ENCODE assay signal across 14 cellular contexts in the genomic region with DNA sequence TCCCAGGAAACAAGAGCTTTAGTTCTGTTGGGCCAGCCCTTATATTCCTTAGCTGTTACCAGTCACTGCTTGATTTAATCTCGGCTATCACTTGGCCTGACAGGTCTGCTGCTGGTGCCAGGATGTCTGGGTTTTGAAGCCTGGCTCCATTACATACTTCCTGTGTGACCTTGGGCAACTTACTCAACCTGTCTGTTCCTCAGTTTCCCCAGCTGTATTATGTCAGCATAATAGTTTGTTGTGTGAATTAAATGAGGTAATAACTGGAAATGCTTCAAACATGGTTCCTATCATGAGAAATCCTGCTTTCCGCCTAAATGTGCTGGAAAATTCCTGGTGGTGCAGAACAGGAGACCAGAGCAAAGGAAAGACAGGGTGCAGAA. TPM values are rescaled to one million over a fixed set of nuclear protein-coding genes. Genes with fewer than 3 reads are reported as not detected.
DNase-seq lines count a peak whose midpoint lies in the region; TF ChIP-seq lines count a peak whose summit lies in the region.
"Had no signal": no experiment of that assay in that cellular context is flagged by ENCODE, and none has a peak within 500 bp of the region (broad histone marks: within the 10 kb centered on the region; RNA-seq: fewer than 3 reads in every experiment).

No MANE protein-coding gene starts in this region.

- H3K27ac ChIP-seq in SJCRH30 (no peak overlapping the region), subcutaneous abdominal adipose tissue (ENCODE audit: low read depth, low read length) (no peak overlapping the region)
- H3K27ac ChIP-seq: epithelial cell of prostate had no signal

- H3K27me3 ChIP-seq in SJCRH30 (peaks cover 4% of the 10 kb centered on the region; the same call in 1 of the 2 replicates), subcutaneous abdominal adipose tissue (ENCODE audit: control insufficient read depth in 5 of 5, insufficient read depth in 4 of 5, low read length in 5 of 5) (peaks cover 0 to 5% (median 3%) of the 10 kb centered on the region in 5 donors)

- peak overlapping the region in 1 of 5 donors; percentile 23 for H3K9ac ChIP-seq in subcutaneous abdominal adipose tissue (ENCODE audit: low read length in 5 of 5)

- no peaks in the 10 kb centered on the region for H3K36me3 Mint-ChIP-seq in activated T-cell treated with anti-CD3 and anti-CD28 coated beads, Interleukin-2, amount 50 U/mL, for 24 hours (ENCODE audit: low read depth)
- H3K36me3 Mint-ChIP-seq: activated CD4-positive, alpha-beta memory T cell treated with anti-CD3 and anti-CD28 coated beads for 36 hours had no signal

- DNase-seq in activated T-cell treated with anti-CD3 and anti-CD28 coated beads, Interleukin-2, amount 50 U/mL, for 24 hours = no peak
- DNase-seq in activated T-cell treated with anti-CD3 and anti-CD28 coated beads, Interleukin-2, amount 50 U/mL, for 48 hours = no peak
- no peak for DNase-seq in SJCRH30
- DNase-seq in iris pigment epithelial cell (ENCODE audit: low read depth) = peak; percentile 22
- no peak for DNase-seq in cerebellar nuclear complex (lab: John Stamatoyannopoulos, UW)
- no peak for DNase-seq in iPS-NIHi7 (ENCODE audit: extremely low spot score)
- DNase-seq in foreskin fibroblast = no peak
- DNase-seq: GF-D8, NCI-H446 treated with DMSO at 0.1 percent for 48 hours, SW 1271 had no signal

- peaks cover 48% of the 10 kb centered on the region for H3K27me3 Mint-ChIP-seq in activated T-cell treated with anti-CD3 and anti-CD28 coated beads, Interleukin-2, amount 50 U/mL, for 24 hours

- H3K4me1 Mint-ChIP-seq in activated T-cell treated with anti-CD3 and anti-CD28 coated beads, Interleukin-2, amount 50 U/mL, for 24 hours (ENCODE audit: low read depth) = peaks cover 10% of the 10 kb centered on the region

- H3K4me3 ChIP-seq in SJCRH30 (peak overlapping the region; percentile 27), subcutaneous abdominal adipose tissue (ENCODE audit: low read depth in 1 of 5, low read length in 5 of 5) (peak overlapping the region in 3 of 5 donors; percentile 7 to 56 (median 50)), foreskin fibroblast (ENCODE audit: low read depth in 1 of 2, low read length in 2 of 2) (no peak overlapping the region)

- no peak overlapping the region for H3K4me3 Mint-ChIP-seq in activated T-cell treated with anti-CD3 and anti-CD28 coated beads, Interleukin-2, amount 50 U/mL, for 24 hours

- H3K9me3 Mint-ChIP-seq in activated T-cell treated with anti-CD3 and anti-CD28 coated beads, Interleukin-2, amount 50 U/mL, for 24 hours = no peaks in the 10 kb centered on the region
- H3K9me3 Mint-ChIP-seq: activated CD4-positive, alpha-beta memory T cell treated with anti-CD3 and anti-CD28 coated beads for 36 hours had no signal

- H3K9me3 ChIP-seq in SJCRH30 (replicated peaks) (no peaks in the 10 kb centered on the region), subcutaneous abdominal adipose tissue (ENCODE audit: control insufficient read depth in 5 of 5, low read length in 5 of 5) (no peaks in the 10 kb centered on the region)

- no peak for TF ChIP-seq CTCF in foreskin fibroblast (IDR thresholded peaks at IDR 0.05; ENCODE audit: low read depth, low read length)

- H3K36me3 ChIP-seq in SJCRH30 (no peaks in the 10 kb centered on the region), subcutaneous abdominal adipose tissue (ENCODE audit: control insufficient read depth in 5 of 5, insufficient read depth in 5 of 5, low read length in 5 of 5) (no peaks in the 10 kb centered on the region)

- no peaks in the 10 kb centered on the region for H3K4me1 ChIP-seq in SJCRH30
- H3K4me1 ChIP-seq in subcutaneous abdominal adipose tissue (ENCODE audit: control insufficient read depth in 5 of 5, insufficient read depth in 5 of 5, low read length in 5 of 5) = peaks cover 5 to 28% (median 16%) of the 10 kb centered on the region in 5 donors

- H3K27ac Mint-ChIP-seq in activated T-cell treated with anti-CD3 and anti-CD28 coated beads, Interleukin-2, amount 50 U/mL, for 24 hours = peak overlapping the region; percentile 67
- H3K27ac Mint-ChIP-seq: activated CD4-positive, alpha-beta memory T cell treated with anti-CD3 and anti-CD28 coated beads for 36 hours had no signal

RNA-seq across cellular contexts. Expression of a gene that starts 50.6 kb away (rescaled TPM):
- 0.43 TPM in 1 of 2 replicates, not detected in the other for total RNA-seq in SJCRH30 (2014; rRNA removed; shearing (Covaris generic))
- total RNA-seq: activated CD4-positive, alpha-beta memory T cell treated with anti-CD3 and anti-CD28 coated beads for 36 hours; posterior vena cava had no signal

RNA-seq across cellular contexts. Expression of a gene that starts 54.1 kb away (rescaled TPM):
- total RNA-seq in SJCRH30 (2014; rRNA removed; shearing (Covaris generic)) = 1.1 and 1.8 TPM in 2 replicates

Comparison
In these comparisons a context has a peak if more than half of its experiments do, and no peak if none do; other contexts are left out.
1. H3K4me3 ChIP-seq: peak in SJCRH30 (single experiment) and subcutaneous abdominal adipose tissue (3 of 5); none in foreskin fibroblast (0 of 2).